ENCODE assay signal across 13 cellular contexts in the genomic region with DNA sequence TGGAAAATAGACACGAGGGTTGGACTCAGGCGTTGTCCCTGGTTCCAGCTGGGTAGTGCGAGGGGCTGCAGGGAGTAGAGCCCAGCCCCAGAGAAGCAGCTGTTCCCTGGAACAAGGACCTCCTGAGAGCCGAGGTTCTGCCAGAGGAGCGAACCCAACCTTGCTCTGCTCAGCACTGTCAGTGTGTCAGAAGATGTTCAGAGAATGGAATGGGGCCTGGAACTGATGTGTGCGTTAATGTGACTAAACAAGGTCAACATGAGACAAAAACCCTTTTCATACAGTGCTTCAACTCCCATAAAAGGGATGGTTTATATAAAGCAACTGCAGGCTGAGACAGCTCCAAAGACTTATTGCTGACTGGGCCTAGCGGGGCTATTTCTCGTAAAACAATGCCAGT. TPM values are rescaled to one million over a fixed set of nuclear protein-coding genes. Genes with fewer than 3 reads are reported as not detected.
DNase-seq lines count a peak whose midpoint lies in the region; ATAC-seq and TF ChIP-seq lines count a peak whose summit lies in the region.
"Had no signal": no experiment of that assay in that cellular context is flagged by ENCODE, and none has a peak within 500 bp of the region (broad histone marks: within the 10 kb centered on the region; RNA-seq: fewer than 3 reads in every experiment).

No MANE protein-coding gene starts in this region.

- WGBS in right cardiac atrium: 49% methylated on average over 8 of the region's 8 CpGs
- 77 to 87% (median 84%) methylated on average over 8 of the region's 8 CpGs for WGBS in heart left ventricle, 4 donors
- WGBS in gastroesophageal sphincter (ENCODE audit: low coverage in 1 of 2), 2 donors: 6 to 17% methylated on average over 3 to 4 of the region's 8 CpGs
- WGBS in ovary, 3 donors: 7 to 14% (median 14%) methylated on average over 8 of the region's 8 CpGs
- 5 to 11% methylated on average over 8 of the region's 8 CpGs for WGBS in aorta, 2 donors

- H3K36me3 ChIP-seq in heart left ventricle: peaks cover 0 to 12% (median 0%) of the 10 kb centered on the region in 9 donors
- peaks cover 0 to 63% of the 10 kb centered on the region in 2 donors for H3K36me3 ChIP-seq in gastroesophageal sphincter
- H3K36me3 ChIP-seq in ovary: no peaks in the 10 kb centered on the region
- H3K36me3 ChIP-seq in aorta (ENCODE audit: control insufficient read depth in 1 of 2, insufficient read depth in 2 of 2, low read length in 1 of 2): peaks cover 0 to 17% of the 10 kb centered on the region in 2 donors

- no peaks in the 10 kb centered on the region for H3K36me3 Mint-ChIP-seq in activated T-cell treated with anti-CD3 and anti-CD28 coated beads, Interleukin-2, amount 50 U/mL, for 72 hours (ENCODE audit: insufficient read depth in 2 of 2)
- H3K36me3 Mint-ChIP-seq: naive B cell had no signal

- DNase-seq in right cardiac atrium (no peak), heart left ventricle (no peak), ovary (peak in 3 of 5 donors; percentile 59 to 70 (median 63)), aorta (no peak), NCI-H524 (lab: John Stamatoyannopoulos, UW) (no peak)
- no peak for DNase-seq in activated T-cell treated with anti-CD3 and anti-CD28 coated beads, Interleukin-2, amount 50 U/mL, for 72 hours
- no peak for DNase-seq in activated CD8-positive, alpha-beta memory T cell treated with anti-CD3 and anti-CD28 coated beads, Interleukin-2, amount 50 U/mL, for 48 hours
- DNase-seq: activated B cell treated with CpG ODN at 0.5 μM for 24 hours, DND-41, naive B cell, NCI-H510A treated with DMSO at 0.1 percent for 48 hours, SIG-M5 had no signal

- TF ChIP-seq POLR2A in heart left ventricle (IDR thresholded peaks at IDR 0.05) (no peak), gastroesophageal sphincter (IDR thresholded peaks at IDR 0.05) (peak; percentile 83 to 86), ovary (IDR thresholded peaks at IDR 0.05) (no peak)

- peaks cover 14% of the 10 kb centered on the region for H3K4me1 ChIP-seq in right cardiac atrium (ENCODE audit: control insufficient read depth, insufficient read depth, low read length)
- H3K4me1 ChIP-seq in heart left ventricle: peaks cover 0 to 24% (median 13%) of the 10 kb centered on the region in 12 donors
- H3K4me1 ChIP-seq in gastroesophageal sphincter: peaks cover 0 to 98% (median 7%) of the 10 kb centered on the region in 3 donors
- peaks cover 26% of the 10 kb centered on the region for H3K4me1 ChIP-seq in ovary (ENCODE audit: insufficient read depth)
- peaks cover 0 to 10% of the 10 kb centered on the region in 2 donors for H3K4me1 ChIP-seq in aorta (ENCODE audit: control insufficient read depth in 1 of 2, insufficient read depth in 2 of 2, low read length in 2 of 2)

- no peaks in the 10 kb centered on the region for H3K9me3 ChIP-seq in right cardiac atrium (ENCODE audit: control insufficient read depth, low read length)
- H3K9me3 ChIP-seq in heart left ventricle: no peaks in the 10 kb centered on the region
- H3K9me3 ChIP-seq in gastroesophageal sphincter: no peaks in the 10 kb centered on the region
- no peaks in the 10 kb centered on the region for H3K9me3 ChIP-seq in ovary
- no peaks in the 10 kb centered on the region for H3K9me3 ChIP-seq in aorta (ENCODE audit: control insufficient read depth, low read length)

- H3K27me3 Mint-ChIP-seq in activated T-cell treated with anti-CD3 and anti-CD28 coated beads, Interleukin-2, amount 50 U/mL, for 72 hours (ENCODE audit: low read depth): no peaks in the 10 kb centered on the region
- H3K27me3 Mint-ChIP-seq: activated B cell treated with CpG ODN at 0.5 μM for 24 hours, naive B cell had no signal

- H3K4me3 ChIP-seq in right cardiac atrium (ENCODE audit: low read length): no peak overlapping the region
- H3K4me3 ChIP-seq in heart left ventricle: no peak overlapping the region
- H3K4me3 ChIP-seq in gastroesophageal sphincter: peak overlapping the region; percentile 53 to 61
- H3K4me3 ChIP-seq in ovary: peak overlapping the region; percentile 37
- no peak overlapping the region for H3K4me3 ChIP-seq in aorta (ENCODE audit: low read length in 2 of 2)

- no peak overlapping the region for H3K4me3 Mint-ChIP-seq in activated T-cell treated with anti-CD3 and anti-CD28 coated beads, Interleukin-2, amount 50 U/mL, for 72 hours
- H3K4me3 Mint-ChIP-seq: activated B cell treated with CpG ODN at 0.5 μM for 24 hours had no signal

- H3K9me3 Mint-ChIP-seq in activated T-cell treated with anti-CD3 and anti-CD28 coated beads, Interleukin-2, amount 50 U/mL, for 72 hours: no peaks in the 10 kb centered on the region
- H3K9me3 Mint-ChIP-seq: activated B cell treated with CpG ODN at 0.5 μM for 24 hours, naive B cell had no signal

- H3K27me3 ChIP-seq in right cardiac atrium (ENCODE audit: control insufficient read depth, insufficient read depth) (no peaks in the 10 kb centered on the region), heart left ventricle (no peaks in the 10 kb centered on the region), gastroesophageal sphincter (no peaks in the 10 kb centered on the region), ovary (no peaks in the 10 kb centered on the region), aorta (ENCODE audit: control insufficient read depth in 1 of 2, insufficient read depth in 2 of 2, low read length in 1 of 2) (no peaks in the 10 kb centered on the region)

- ATAC-seq in right cardiac atrium (peak; percentile 53 to 55), heart left ventricle (no peak), gastroesophageal sphincter (peak; percentile 83), aorta (ENCODE audit: low FRiP score) (peak; percentile 53)
- ATAC-seq in activated T-cell treated with anti-CD3 and anti-CD28 coated beads, Interleukin-2, amount 50 U/mL, for 72 hours (replicated peaks in 1 of 2): no peak

- TF ChIP-seq CTCF in heart left ventricle (IDR thresholded peaks at IDR 0.05) (no peak), gastroesophageal sphincter (IDR thresholded peaks at IDR 0.05) (no peak), ovary (IDR thresholded peaks at IDR 0.05) (no peak)

- no peak for TF ChIP-seq EP300 in gastroesophageal sphincter (IDR thresholded peaks at IDR 0.05)
- no peak for TF ChIP-seq EP300 in ovary (IDR thresholded peaks at IDR 0.05)

- H3K4me1 Mint-ChIP-seq in activated T-cell treated with anti-CD3 and anti-CD28 coated beads, Interleukin-2, amount 50 U/mL, for 72 hours (ENCODE audit: low read depth): no peaks in the 10 kb centered on the region

- H3K27ac Mint-ChIP-seq in activated T-cell treated with anti-CD3 and anti-CD28 coated beads, Interleukin-2, amount 50 U/mL, for 72 hours: no peak overlapping the region
- H3K27ac Mint-ChIP-seq: activated B cell treated with CpG ODN at 0.5 μM for 24 hours had no signal

- intact Hi-C loops in right cardiac atrium (cut with DNase I) (no loop called here), heart left ventricle (cut with DNase I) (no loop called here), ovary (cut with DNase I) (no loop called here), aorta (cut with DNase I) (no loop called here)

- no peak overlapping the region for H3K27ac ChIP-seq in right cardiac atrium (ENCODE audit: low read length)
- H3K27ac ChIP-seq in heart left ventricle: peak overlapping the region in 3 of 12 donors; percentile 4 to 83 (median 11)
- H3K27ac ChIP-seq in gastroesophageal sphincter: peak overlapping the region; percentile 93 to 96 (median 94)
- peak overlapping the region in 1 of 2 donors; percentile 72 for H3K27ac ChIP-seq in ovary
- H3K27ac ChIP-seq in aorta (ENCODE audit: low read depth in 1 of 2, low read length in 2 of 2): peak overlapping the region; percentile 34 to 82

RNA-seq across cellular contexts. Expression of gene HACD2, which starts 35.5 kb away (rescaled TPM):
- total RNA-seq in right cardiac atrium: 10 to 100 TPM; 19.1 to 37.8 (median 21.7) TPM
- polyA plus RNA-seq in right cardiac atrium: 11.8 TPM
- 10 to 100 TPM in 4 of 9 donors, 1 to 10 TPM in 5; 8.8 to 23.3 (median 9.7) TPM for total RNA-seq in heart left ventricle
- polyA plus RNA-seq in heart left ventricle: 10 to 100 TPM in 1 of 2 donors, 1 to 10 TPM in 1; 5.6 to 17.1 TPM
- 10 to 100 TPM; 21.3 to 36.7 (median 28.1) TPM for total RNA-seq in gastroesophageal sphincter
- total RNA-seq in ovary: 10 to 100 TPM; 12.6 to 33.2 (median 20.9) TPM
- 10 to 100 TPM; 13.1 to 22.2 TPM for polyA plus RNA-seq in ovary
- total RNA-seq in aorta: 10 to 100 TPM; 16.0 to 17.2 TPM
- polyA plus RNA-seq in aorta: 1 to 10 TPM; 8.8 to 9.7 TPM
- 10 to 100 TPM; 27.1 to 30.0 TPM for total RNA-seq in activated T-cell treated with anti-CD3 and anti-CD28 coated beads, Interleukin-2, amount 50 U/mL, for 72 hours

Comparison
In these comparisons a context has a peak if more than half of its experiments do, and no peak if none do; other contexts are left out.
1. ATAC-seq: peak in right cardiac atrium (2 of 2), gastroesophageal sphincter (single experiment) and aorta (single experiment); none in heart left ventricle (0 of 4) and activated T-cell treated with anti-CD3 and anti-CD28 coated beads, Interleukin-2, amount 50 U/mL, for 72 hours (0 of 2).
2. DNase-seq: peak in ovary (3 of 5); none in right cardiac atrium (0 of 3), heart left ventricle (0 of 5), aorta (0 of 2), activated T-cell treated with anti-CD3 and anti-CD28 coated beads, Interleukin-2, amount 50 U/mL, for 72 hours (0 of 2), NCI-H524 (0 of 2) and activated CD8-positive, alpha-beta memory T cell treated with anti-CD3 and anti-CD28 coated beads, Interleukin-2, amount 50 U/mL, for 48 hours (single experiment).
3. H3K4me3 ChIP-seq: peak in gastroesophageal sphincter (2 of 2) and ovary (single experiment); none in right cardiac atrium (single experiment), heart left ventricle (0 of 12) and aorta (0 of 2).
4. POLR2A ChIP-seq: peak in gastroesophageal sphincter (2 of 2); none in heart left ventricle (0 of 2) and ovary (single experiment).